ENCODE assay signal across 17 cellular contexts in the genomic region with DNA sequence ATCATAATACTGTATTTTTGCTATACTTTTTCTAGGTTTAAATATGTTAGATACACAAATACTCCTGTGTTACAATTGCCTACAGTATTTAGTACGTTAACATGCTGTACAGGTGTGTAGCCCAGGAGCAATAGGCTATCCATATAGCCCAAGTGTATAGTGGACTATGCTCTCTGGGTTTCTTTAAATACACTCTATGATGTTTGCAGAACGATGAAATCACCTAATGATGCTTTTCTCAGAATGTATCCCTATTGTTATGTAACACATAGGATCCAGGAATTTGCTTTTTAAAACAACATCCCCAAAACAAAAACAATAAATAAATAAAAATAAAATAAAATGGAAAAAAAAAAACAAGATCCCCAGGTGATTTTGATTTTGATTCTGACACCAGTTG. TPM values are rescaled to one million over a fixed set of nuclear protein-coding genes. Genes with fewer than 3 reads are reported as not detected.
A peak's percentile ranks its signal among the peaks of the same experiment; 100 is the strongest.
DNase-seq lines count a peak whose midpoint lies in the region; ATAC-seq, FAIRE-seq and TF ChIP-seq lines count a peak whose summit lies in the region.
"Had no signal": no experiment of that assay in that cellular context is flagged by ENCODE, and none has a peak within 500 bp of the region (broad histone marks: within the 10 kb centered on the region; RNA-seq: fewer than 3 reads in every experiment).

No MANE protein-coding gene starts in this region.

- ATAC-seq in mucosa of descending colon (peak; percentile 92), GM21390 (IDR thresholded peaks at IDR 0.05; ENCODE audit: unreplicated experiment) (no peak)
- ATAC-seq: A549; CD8-positive, alpha-beta T cell had no signal

- H3K4me3 ChIP-seq in mucosa of descending colon = no peak overlapping the region
- H3K4me3 ChIP-seq: A549; BLaER1 treated with 17β-estradiol and CSF1 and Interleukin-3, amounts not matched to agents 10 nM and 100 nM had no signal

- no peaks in the 10 kb centered on the region for H3K4me1 ChIP-seq in mucosa of descending colon (ENCODE audit: low read depth)
- H3K4me1 ChIP-seq: A549 had no signal

- intact Hi-C loops in mucosa of descending colon (cut with DNase I, micrococcal nuclease) = no loop called here

- FAIRE-seq in colon (lab: Jason Lieb, UNC) = peak; percentile 38
- FAIRE-seq: A549, D721Med, GM12891, GM19239 had no signal

- no peaks in the 10 kb centered on the region for H3K9me3 ChIP-seq in mucosa of descending colon
- H3K9me3 ChIP-seq: Caco-2 had no signal

- H3K36me3 ChIP-seq in mucosa of descending colon (ENCODE audit: low read depth) = no peaks in the 10 kb centered on the region
- H3K36me3 ChIP-seq: BLaER1 treated with 17β-estradiol and CSF1 and Interleukin-3, amounts not matched to agents 10 nM and 100 nM had no signal

- peak; percentile 41 for DNase-seq in DMS53 (lab: John Stamatoyannopoulos, UW)
- no peak for DNase-seq in DMS53 treated with DMSO at 0.1 percent for 48 hours (lab: John Stamatoyannopoulos, UW; ENCODE audit: unreplicated experiment)
- no peak for DNase-seq in mucosa of descending colon
- DNase-seq: AML-193; Caco-2; Calu3; CD4-positive, alpha-beta T cell; CD8-positive, alpha-beta T cell; DMS79 treated with DMSO at 0.1 percent for 48 hours; GF-D8 had no signal

- no peak for TF ChIP-seq CTCF in mucosa of descending colon (IDR thresholded peaks at IDR 0.05)

RNA-seq across cellular contexts. Expression of gene RBM15, which starts 18.1 kb away (rescaled TPM):
- total RNA-seq in mucosa of descending colon = 10 to 100 TPM; 24.1 to 29.0 (median 26.7) TPM
